In genomic region chr1:102550729-102551384, GRCh38 we compare ENCODE assay signal across 1 cellular context.
TF ChIP-seq lines count a peak whose summit lies in the region.

No MANE protein-coding gene starts in this region.

TF ChIP-seq in WTC11, 78 proteins besides CTCF, POLR2A, EP300 and RAD21 (continued from another document):
- TF ChIP-seq MAX (CRISPR knock-in tag; IDR thresholded peaks at IDR 0.05) = peak; percentile 35; the same call in 1 of the 2 replicates
- peak; percentile 10; the same call in 1 of the 2 replicates for TF ChIP-seq ZNF396 (CRISPR knock-in tag; IDR thresholded peaks at IDR 0.05; ENCODE audit: borderline replicate concordance)
- no peak for TF ChIP-seq GTF2I (CRISPR knock-in tag; conservative IDR thresholded peaks at IDR 0.05)
- no peak for TF ChIP-seq CBFB (CRISPR knock-in tag; IDR thresholded peaks at IDR 0.05; ENCODE audit: low read depth)
- TF ChIP-seq CREM (CRISPR knock-in tag; IDR thresholded peaks at IDR 0.05) = no peak
- TF ChIP-seq USF1 (CRISPR knock-in tag; IDR thresholded peaks at IDR 0.05) = peak; percentile 45; the same call in 1 of the 2 replicates
- TF ChIP-seq ZNF138 (CRISPR knock-in tag; conservative IDR thresholded peaks at IDR 0.05) = no peak
- peak; percentile 70 for TF ChIP-seq USF2 (CRISPR knock-in tag; IDR thresholded peaks at IDR 0.05)
